Comparison of ENCODE assay signal across 1 cellular context in the genomic region with DNA sequence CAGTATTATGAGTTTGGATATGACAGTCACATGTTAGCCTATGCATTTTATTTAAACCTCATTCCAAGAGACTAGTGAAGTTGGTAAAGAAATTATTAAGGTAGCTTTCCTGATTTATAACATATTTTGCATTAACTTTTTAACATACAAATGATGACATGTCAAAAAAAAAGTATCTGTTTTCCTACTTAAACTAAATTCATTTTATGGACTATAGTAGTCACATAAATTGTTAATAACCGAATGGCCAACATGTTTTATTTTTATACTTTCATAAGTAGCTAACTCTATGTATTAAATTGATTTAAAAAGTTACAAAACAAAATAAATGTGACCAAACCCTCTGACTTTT.
TF ChIP-seq lines count a peak whose summit lies in the region.

No MANE protein-coding gene starts in this region.

TF ChIP-seq in WTC11, 78 proteins besides CTCF, POLR2A, EP300 and RAD21 (continued from another document):
- TF ChIP-seq ERG (CRISPR knock-in tag; IDR thresholded peaks at IDR 0.05) (no peak), TP53 (CRISPR knock-in tag; IDR thresholded peaks at IDR 0.05) (no peak), SMAD3 (CRISPR knock-in tag; IDR thresholded peaks at IDR 0.05; ENCODE audit: borderline replicate concordance) (no peak)
